In genomic region chr13:45623516-45624090, GRCh38 we compare ENCODE assay signal across 8 cellular contexts. TPM values are rescaled to one million over a fixed set of nuclear protein-coding genes. Genes with fewer than 3 reads are reported as not detected.
A peak's percentile ranks its signal among the peaks of the same experiment; 100 is the strongest.
DNase-seq lines count a peak whose midpoint lies in the region; ATAC-seq and TF ChIP-seq lines count a peak whose summit lies in the region.

No MANE protein-coding gene starts in this region.

- no peaks in the 10 kb centered on the region for H3K4me1 ChIP-seq in CD4-positive, CD25-positive, alpha-beta regulatory T cell (ENCODE audit: control insufficient read depth, insufficient read depth, low read length, poor library complexity, severe bottlenecking)

- TF ChIP-seq CTCF in GM20000 (IDR thresholded peaks at IDR 0.05; ENCODE audit: extremely low read depth, missing control alignments): no peak

- peak in 2 of 3 donors; percentile 18 to 41 for DNase-seq in CD4-positive, CD25-positive, alpha-beta regulatory T cell
- peak; percentile 43 for DNase-seq in GM20000 (ENCODE audit: low spot score)
- DNase-seq in SW480 (ENCODE audit: low spot score): peak; percentile 33
- DNase-seq in kidney glomerular epithelial cell (lab: John Stamatoyannopoulos, UW): peak; percentile 18
- no peak for DNase-seq in G401 (ENCODE audit: low spot score)
- no peak for DNase-seq in H4 (ENCODE audit: low spot score)

- in situ Hi-C loops in G401 (cut with HindIII; ENCODE audit: low sequenced_read_pairs): no loop called here

- no peak overlapping the region for H3K4me3 Mint-ChIP-seq in CD4-positive, CD25-positive, alpha-beta regulatory T cell

- no peaks in the 10 kb centered on the region for H3K36me3 ChIP-seq in CD4-positive, CD25-positive, alpha-beta regulatory T cell (ENCODE audit: control insufficient read depth, insufficient read depth, low read length)

- no peak overlapping the region for H3K27ac Mint-ChIP-seq in CD4-positive, CD25-positive, alpha-beta regulatory T cell

- H3K9me3 Mint-ChIP-seq in CD4-positive, CD25-positive, alpha-beta regulatory T cell: peaks cover 0 to 2% (median 0%) of the 10 kb centered on the region in 7 donors

- H3K27ac ChIP-seq in CD4-positive, CD25-positive, alpha-beta regulatory T cell (ENCODE audit: insufficient read depth, low read length, poor library complexity, severe bottlenecking): no peak overlapping the region

- ATAC-seq in CD4-positive, CD25-positive, alpha-beta regulatory T cell (ENCODE audit: low read depth in 2 of 2): no peak
- ATAC-seq in HG02981 (IDR thresholded peaks at IDR 0.05; ENCODE audit: unreplicated experiment) (no peak), HG03460 (IDR thresholded peaks at IDR 0.05; ENCODE audit: unreplicated experiment) (no peak)

- H3K4me1 Mint-ChIP-seq in CD4-positive, CD25-positive, alpha-beta regulatory T cell: peaks cover 0 to 6% (median 2%) of the 10 kb centered on the region in 4 donors

- no peaks in the 10 kb centered on the region for H3K9me3 ChIP-seq in CD4-positive, CD25-positive, alpha-beta regulatory T cell (ENCODE audit: control insufficient read depth in 2 of 2, low read length in 2 of 2)

- no peak overlapping the region for H3K4me3 ChIP-seq in CD4-positive, CD25-positive, alpha-beta regulatory T cell (ENCODE audit: low read depth, low read length)

- peaks cover 47% of the 10 kb centered on the region for H3K27me3 Mint-ChIP-seq in CD4-positive, CD25-positive, alpha-beta regulatory T cell

- H3K27me3 ChIP-seq in CD4-positive, CD25-positive, alpha-beta regulatory T cell (ENCODE audit: control insufficient read depth, insufficient read depth, low read length): peaks cover 14% of the 10 kb centered on the region

- H3K36me3 Mint-ChIP-seq in CD4-positive, CD25-positive, alpha-beta regulatory T cell: no peaks in the 10 kb centered on the region

RNA-seq across cellular contexts. Expression of gene ERICH6B, which starts 8.1 kb away (rescaled TPM):
- total RNA-seq in CD4-positive, CD25-positive, alpha-beta regulatory T cell: not detected
- under 1 TPM in 1 of 4 donors, not detected in 3; 0.38 TPM for polyA plus RNA-seq in CD4-positive, CD25-positive, alpha-beta regulatory T cell
- total RNA-seq in G401 (2014; rRNA removed; shearing (Covaris generic)): not detected in 2 replicates
- total RNA-seq in H4 (2014; rRNA removed; shearing (Covaris generic)): not detected in 2 replicates

Comparison
In these comparisons a context has a peak if more than half of its experiments do, and no peak if none do; other contexts are left out.
1. DNase-seq: peak in CD4-positive, CD25-positive, alpha-beta regulatory T cell (2 of 3), GM20000 (single experiment), SW480 (single experiment) and kidney glomerular epithelial cell (single experiment); none in G401 (single experiment) and H4 (single experiment).